ENCODE assay signal across 8 cellular contexts in the genomic region with DNA sequence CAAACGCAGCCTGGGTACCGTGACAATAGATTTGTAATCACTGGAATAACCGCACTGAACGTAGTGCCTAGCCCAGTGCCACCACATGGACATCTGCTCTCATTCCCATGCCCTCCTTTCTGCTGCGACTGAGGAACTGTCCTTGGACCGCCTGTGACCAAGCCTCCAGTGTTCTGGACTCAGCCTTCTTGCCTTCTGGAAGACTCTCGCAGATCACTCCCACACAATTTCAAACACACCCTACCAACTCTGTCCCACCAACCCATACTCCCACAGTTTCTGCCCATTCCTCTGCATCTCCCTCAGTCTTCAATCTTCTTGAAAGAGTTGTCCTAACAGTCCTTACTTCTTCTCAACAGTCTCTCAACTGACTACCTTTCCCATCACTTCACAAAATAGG. TPM values are rescaled to one million over a fixed set of nuclear protein-coding genes. Genes with fewer than 3 reads are reported as not detected.
DNase-seq lines count a peak whose midpoint lies in the region; ATAC-seq and TF ChIP-seq lines count a peak whose summit lies in the region.

No MANE protein-coding gene starts in this region.

- H3K27me3 Mint-ChIP-seq in activated B cell treated with CpG ODN at 0.5 μM for 24 hours: no peaks in the 10 kb centered on the region
- H3K27me3 Mint-ChIP-seq in stimulated activated memory B cell treated with anti-CD40 and anti-IgM and Interleukin-4, amounts not matched to agents 10 μg/mL and 1 μg/mL and 100 μg/mL, for 72 hours: no peaks in the 10 kb centered on the region

- no peaks in the 10 kb centered on the region for H3K9me3 Mint-ChIP-seq in activated B cell treated with CpG ODN at 0.5 μM for 24 hours
- H3K9me3 Mint-ChIP-seq in stimulated activated memory B cell treated with anti-CD40 and anti-IgM and Interleukin-4, amounts not matched to agents 10 μg/mL and 1 μg/mL and 100 μg/mL, for 72 hours: no peaks in the 10 kb centered on the region

- POLR2A ChIA-PET in activated B cell treated with CpG ODN at 0.5 μM for 24 hours (lab: Charles Lee): interaction anchor here (0.5 to 1.2 kb wide), 7 partner anchors 22 to 743 kb away, joined by 3 to 6 read pairs (median 4); a partner anchor contains a TSS

- peak overlapping the region; percentile 90 for H3K27ac Mint-ChIP-seq in activated B cell treated with CpG ODN at 0.5 μM for 24 hours
- peak overlapping the region; percentile 83 for H3K27ac Mint-ChIP-seq in stimulated activated memory B cell treated with anti-CD40 and anti-IgM and Interleukin-4, amounts not matched to agents 10 μg/mL and 1 μg/mL and 100 μg/mL, for 72 hours

- CTCF ChIA-PET in activated B cell treated with CpG ODN at 0.5 μM for 24 hours (lab: Charles Lee): interaction anchor here (0.9 kb wide), 1 partner anchor 725 kb away, joined by 4 read pairs; no protein-coding TSS in a partner anchor

- TF ChIP-seq CTCF in activated B cell treated with CpG ODN at 0.5 μM for 24 hours (IDR thresholded peaks at IDR 0.05): no peak
- no peak for TF ChIP-seq CTCF in fibroblast of the aortic adventitia (IDR thresholded peaks at IDR 0.05; ENCODE audit: insufficient read depth, low read length)

- H3K36me3 Mint-ChIP-seq in activated B cell treated with CpG ODN at 0.5 μM for 24 hours (ENCODE audit: low read depth): peaks cover 28% of the 10 kb centered on the region
- H3K36me3 Mint-ChIP-seq in stimulated activated memory B cell treated with anti-CD40 and anti-IgM and Interleukin-4, amounts not matched to agents 10 μg/mL and 1 μg/mL and 100 μg/mL, for 72 hours: peaks cover 28% of the 10 kb centered on the region

- ATAC-seq in GM18502 (IDR thresholded peaks at IDR 0.05; ENCODE audit: poor library complexity, unreplicated experiment) (peak; percentile 14), HG02798 (IDR thresholded peaks at IDR 0.05; ENCODE audit: poor library complexity, unreplicated experiment) (peak; percentile 8), activated B cell treated with CpG ODN at 0.5 μM for 24 hours (ENCODE audit: low read depth) (no peak)
- no peak for ATAC-seq in stimulated activated memory B cell treated with anti-CD40 and anti-IgM and Interleukin-4, amounts not matched to agents 10 μg/mL and 1 μg/mL and 100 μg/mL, for 72 hours

- DNase-seq in activated B cell treated with CpG ODN at 0.5 μM for 24 hours (no peak), fibroblast of the aortic adventitia (ENCODE audit: low read depth) (no peak), NOMO-1 treated with dmso at 0.1 percent for 144 hours (lab: John Stamatoyannopoulos, UW; ENCODE audit: unreplicated experiment) (no peak), NCI-H524 (lab: John Stamatoyannopoulos, UW) (no peak), inferior parietal cortex (ENCODE audit: extremely low spot score) (no peak)

- intact Hi-C loops in activated B cell treated with CpG ODN at 0.5 μM for 24 hours (cut with micrococcal nuclease): loop anchor here (1.0 to 10.0 kb wide), 7 partner anchors 54 to 1059 kb away; a partner anchor contains a TSS

- peaks cover 58% of the 10 kb centered on the region for H3K4me1 Mint-ChIP-seq in activated B cell treated with CpG ODN at 0.5 μM for 24 hours
- H3K4me1 Mint-ChIP-seq in stimulated activated memory B cell treated with anti-CD40 and anti-IgM and Interleukin-4, amounts not matched to agents 10 μg/mL and 1 μg/mL and 100 μg/mL, for 72 hours: peaks cover 72% of the 10 kb centered on the region

- H3K4me3 Mint-ChIP-seq in activated B cell treated with CpG ODN at 0.5 μM for 24 hours: peak overlapping the region; percentile 85
- H3K4me3 Mint-ChIP-seq in stimulated activated memory B cell treated with anti-CD40 and anti-IgM and Interleukin-4, amounts not matched to agents 10 μg/mL and 1 μg/mL and 100 μg/mL, for 72 hours: peak overlapping the region; percentile 87

- H3K4me3 ChIP-seq in fibroblast of the aortic adventitia (ENCODE audit: low read depth, low read length): peak overlapping the region; percentile 88

RNA-seq across cellular contexts. Expression of a gene that starts 2.1 kb away (rescaled TPM):
- 39.6 and 48.3 TPM in 2 replicates for total RNA-seq in activated B cell treated with CpG ODN at 0.5 μM for 24 hours
- total RNA-seq in fibroblast of the aortic adventitia (ENCODE audit: low replicate concordance): 46.4 and 50.7 TPM in 2 replicates

RNA-seq across cellular contexts. Expression of a gene that starts 53.7 kb away (rescaled TPM):
- total RNA-seq in activated B cell treated with CpG ODN at 0.5 μM for 24 hours (50.8 and 59.7 TPM in 2 replicates), fibroblast of the aortic adventitia (ENCODE audit: low replicate concordance) (13.7 and 48.4 TPM in 2 replicates)

Comparison
In these comparisons a context has a peak if more than half of its experiments do, and no peak if none do; other contexts are left out.
1. ATAC-seq: peak in GM18502 (single experiment) and HG02798 (single experiment); none in activated B cell treated with CpG ODN at 0.5 μM for 24 hours (single experiment) and stimulated activated memory B cell treated with anti-CD40 and anti-IgM and Interleukin-4, amounts not matched to agents 10 μg/mL and 1 μg/mL and 100 μg/mL, for 72 hours (single experiment).